ENCODE assay signal across 1 cellular context in the genomic region with DNA sequence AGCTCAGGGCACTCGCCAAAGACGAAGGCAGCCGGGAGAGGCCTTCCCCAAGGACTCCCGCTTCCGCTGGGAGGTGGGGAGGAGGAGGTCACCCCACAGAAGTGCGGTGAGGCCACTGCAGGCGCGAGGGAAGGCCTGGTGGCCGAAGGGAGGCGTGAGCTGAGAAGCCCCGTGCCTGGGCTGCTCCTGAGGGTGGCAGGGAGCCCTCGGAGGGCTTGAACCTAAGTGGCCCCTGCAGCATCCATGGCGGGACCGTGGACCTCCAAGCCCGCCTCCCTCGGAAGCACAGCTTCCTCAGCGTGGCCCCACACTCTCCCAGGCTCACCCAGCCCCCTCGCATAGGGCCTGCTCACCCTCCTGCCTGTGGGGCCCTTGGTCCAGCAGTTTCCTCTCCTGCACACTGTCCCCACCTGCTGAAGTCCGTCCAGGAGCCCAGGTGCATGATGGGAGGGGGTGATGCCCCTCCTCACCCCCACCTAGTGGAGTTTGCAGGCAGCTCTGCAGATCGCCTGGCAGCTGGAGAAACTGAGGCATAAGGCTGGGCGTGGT.
A peak's percentile ranks its signal among the peaks of the same experiment; 100 is the strongest.
TF ChIP-seq lines count a peak whose summit lies in the region.

No MANE protein-coding gene starts in this region.

TF ChIP-seq in K562, 482 proteins besides CTCF, POLR2A, EP300 and RAD21:
- TF ChIP-seq, protein P1, sequence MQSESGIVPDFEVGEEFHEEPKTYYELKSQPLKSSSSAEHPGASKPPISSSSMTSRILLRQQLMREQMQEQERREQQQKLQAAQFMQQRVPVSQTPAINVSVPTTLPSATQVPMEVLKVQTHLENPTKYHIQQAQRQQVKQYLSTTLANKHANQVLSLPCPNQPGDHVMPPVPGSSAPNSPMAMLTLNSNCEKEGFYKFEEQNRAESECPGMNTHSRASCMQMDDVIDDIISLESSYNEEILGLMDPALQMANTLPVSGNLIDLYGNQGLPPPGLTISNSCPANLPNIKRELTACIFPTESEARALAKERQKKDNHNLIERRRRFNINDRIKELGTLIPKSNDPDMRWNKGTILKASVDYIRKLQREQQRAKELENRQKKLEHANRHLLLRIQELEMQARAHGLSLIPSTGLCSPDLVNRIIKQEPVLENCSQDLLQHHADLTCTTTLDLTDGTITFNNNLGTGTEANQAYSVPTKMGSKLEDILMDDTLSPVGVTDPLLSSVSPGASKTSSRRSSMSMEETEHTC (IDR thresholded peaks at IDR 0.05) = no peak
- TF ChIP-seq ATF7 (IDR thresholded peaks at IDR 0.05) (no peak), NFIX (CRISPR knock-in tag; IDR thresholded peaks at IDR 0.05; ENCODE audit: low read depth) (no peak), CHD2 (IDR thresholded peaks at IDR 0.05; ENCODE audit: low read depth, low read length) (no peak), MCM3 (IDR thresholded peaks at IDR 0.05) (no peak), RNF219 (CRISPR knock-in tag; IDR thresholded peaks at IDR 0.05) (no peak), PCBP1 (IDR thresholded peaks at IDR 0.05; ENCODE audit: low read depth, low read length, poor library complexity, severe bottlenecking) (no peak), E2F4 (CRISPR knock-in tag; IDR thresholded peaks at IDR 0.05; ENCODE audit: low read depth) (no peak), RBM25 (IDR thresholded peaks at IDR 0.05; ENCODE audit: low read depth, low read length, severe bottlenecking) (no peak), TAL1 (IDR thresholded peaks at IDR 0.05) (no peak), KHSRP (IDR thresholded peaks at IDR 0.05) (no peak), ZNF354B (CRISPR knock-in tag; IDR thresholded peaks at IDR 0.05) (no peak), ZBTB33 (CRISPR knock-in tag; IDR thresholded peaks at IDR 0.05) (peak; percentile 76), PML (IDR thresholded peaks at IDR 0.05; ENCODE audit: low read length) (no peak), RHOXF2B (CRISPR knock-in tag; conservative IDR thresholded peaks at IDR 0.05) (no peak), ZNF583 (CRISPR knock-in tag; IDR thresholded peaks at IDR 0.05) (no peak), TCF15 (CRISPR knock-in tag; IDR thresholded peaks at IDR 0.05) (no peak), BCOR (IDR thresholded peaks at IDR 0.05) (peak; percentile 12; the same call in 1 of the 2 replicates), MED1 (CRISPR knock-in tag; IDR thresholded peaks at IDR 0.05; ENCODE audit: borderline replicate concordance) (no peak), ZNF592 (IDR thresholded peaks at IDR 0.05) (no peak), MYNN (IDR thresholded peaks at IDR 0.05) (no peak), MYNN (CRISPR knock-in tag; IDR thresholded peaks at IDR 0.05) (no peak), ZZZ3 (IDR thresholded peaks at IDR 0.05) (no peak), ZNF212 (CRISPR knock-in tag; IDR thresholded peaks at IDR 0.05) (no peak), ZNF280A (IDR thresholded peaks at IDR 0.05; ENCODE audit: low read depth, partially characterized antibody) (no peak)
- TF ChIP-seq, protein P2, sequence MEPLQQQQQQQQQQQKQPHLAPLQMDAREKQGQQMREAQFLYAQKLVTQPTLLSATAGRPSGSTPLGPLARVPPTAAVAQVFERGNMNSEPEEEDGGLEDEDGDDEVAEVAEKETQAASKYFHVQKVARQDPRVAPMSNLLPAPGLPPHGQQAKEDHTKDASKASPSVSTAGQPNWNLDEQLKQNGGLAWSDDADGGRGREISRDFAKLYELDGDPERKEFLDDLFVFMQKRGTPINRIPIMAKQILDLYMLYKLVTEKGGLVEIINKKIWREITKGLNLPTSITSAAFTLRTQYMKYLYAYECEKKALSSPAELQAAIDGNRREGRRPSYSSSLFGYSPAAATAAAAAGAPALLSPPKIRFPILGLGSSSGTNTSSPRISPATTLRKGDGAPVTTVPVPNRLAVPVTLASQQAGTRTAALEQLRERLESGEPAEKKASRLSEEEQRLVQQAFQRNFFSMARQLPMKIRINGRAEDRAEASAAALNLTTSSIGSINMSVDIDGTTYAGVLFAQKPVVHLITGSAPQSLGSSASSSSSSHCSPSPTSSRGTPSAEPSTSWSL (CRISPR knock-in tag; IDR thresholded peaks at IDR 0.05; ENCODE audit: borderline replicate concordance) = no peak
- TF ChIP-seq, protein P3, sequence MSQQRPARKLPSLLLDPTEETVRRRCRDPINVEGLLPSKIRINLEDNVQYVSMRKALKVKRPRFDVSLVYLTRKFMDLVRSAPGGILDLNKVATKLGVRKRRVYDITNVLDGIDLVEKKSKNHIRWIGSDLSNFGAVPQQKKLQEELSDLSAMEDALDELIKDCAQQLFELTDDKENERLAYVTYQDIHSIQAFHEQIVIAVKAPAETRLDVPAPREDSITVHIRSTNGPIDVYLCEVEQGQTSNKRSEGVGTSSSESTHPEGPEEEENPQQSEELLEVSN (IDR thresholded peaks at IDR 0.05; ENCODE audit: borderline replicate concordance in 1 of 2, extremely low read depth in 1 of 2, insufficient read depth in 1 of 2, insufficient read length in 1 of 2, low read depth in 1 of 2, low read length in 1 of 2, poor library complexity in 1 of 2, severe bottlenecking in 1 of 2) = peak in 1 of 2 experiments; percentile 15
